In the genomic region with DNA sequence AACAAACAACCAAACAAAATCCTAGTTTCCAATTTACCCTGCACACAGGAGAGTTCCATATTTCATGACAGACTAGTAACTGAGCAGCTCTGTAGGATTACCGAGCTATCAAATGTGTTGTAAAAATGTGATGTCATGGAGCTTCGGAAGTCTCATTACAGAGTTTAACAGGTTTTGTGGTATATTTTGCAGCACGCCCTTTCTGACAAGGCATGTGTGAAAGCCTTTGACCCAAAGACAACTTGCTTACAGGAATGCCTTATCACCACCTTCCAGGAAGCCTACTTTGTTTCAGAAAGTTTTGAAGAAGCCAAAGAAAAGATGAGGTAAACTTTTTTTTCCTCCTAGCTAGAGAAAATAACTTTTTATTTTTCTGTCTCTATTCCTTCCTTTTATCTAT, we compare ENCODE assay signal across 1 cellular context.
TF ChIP-seq lines count a peak whose summit lies in the region.

No MANE protein-coding gene starts in this region.

TF ChIP-seq in K562, 482 proteins besides CTCF, POLR2A, EP300 and RAD21 (continued from another document and continues in another):
- TF ChIP-seq ARID3B (CRISPR knock-in tag; IDR thresholded peaks at IDR 0.05; ENCODE audit: borderline replicate concordance) (no peak), MNT (conservative IDR thresholded peaks at IDR 0.05) (0 out of 4 replicates have a peak, but pooled peaks of 1 of the 2 experiments have one; percentile 23), MTA2 (IDR thresholded peaks at IDR 0.05; ENCODE audit: low read depth) (no peak; the same call in 1 of the 2 replicates), U2AF1 (optimal IDR thresholded peaks at IDR 0.05; ENCODE audit: low read depth, low read length) (no peak), CTBP1 (IDR thresholded peaks at IDR 0.05; ENCODE audit: borderline replicate concordance) (0 out of 2 replicates have a peak, but pooled peaks have one; percentile 18), PYGO2 (tag; IDR thresholded peaks at IDR 0.05) (no peak), SIRT6 (IDR thresholded peaks at IDR 0.05; ENCODE audit: low read depth, low read length) (no peak), RAD51 (IDR thresholded peaks at IDR 0.05; ENCODE audit: borderline replicate concordance, low read depth) (no peak), RBM15 (IDR thresholded peaks at IDR 0.05; ENCODE audit: insufficient read depth, low read length) (no peak), L3MBTL2 (IDR thresholded peaks at IDR 0.05) (peak; percentile 31; the same call in 1 of the 2 replicates), ZNF239 (CRISPR knock-in tag; IDR thresholded peaks at IDR 0.05) (no peak), JUND (IDR thresholded peaks at IDR 0.05; ENCODE audit: borderline replicate concordance, low read depth, low read length) (0 out of 2 replicates have a peak, but pooled peaks have one; percentile 4), JUND (tag; IDR thresholded peaks at IDR 0.05; ENCODE audit: borderline replicate concordance, low read depth, low read length) (peak; percentile 65; the same call in 1 of the 3 replicates), ATF2 (CRISPR knock-in tag; IDR thresholded peaks at IDR 0.05) (no peak), GABPA (tag; conservative IDR thresholded peaks at IDR 0.05; ENCODE audit: low read depth) (peak; percentile 29; the same call in 1 of the 2 replicates), CREB3L1 (IDR thresholded peaks at IDR 0.05; ENCODE audit: borderline replicate concordance, low read depth) (no peak), MLLT1 (IDR thresholded peaks at IDR 0.05) (peak in 1 of 2 experiments; percentile 31; a peak in 1 of 4 replicates), MXD1 (CRISPR knock-in tag; IDR thresholded peaks at IDR 0.05; ENCODE audit: borderline replicate concordance, poor library complexity, severe bottlenecking) (no peak), TARDBP (IDR thresholded peaks at IDR 0.05) (no peak), ZEB2 (IDR thresholded peaks at IDR 0.05) (no peak), ZKSCAN1 (IDR thresholded peaks at IDR 0.05; ENCODE audit: low read depth, low read length) (no peak), HSF4 (CRISPR knock-in tag; IDR thresholded peaks at IDR 0.05; ENCODE audit: borderline replicate concordance) (no peak), NFE2 (IDR thresholded peaks at IDR 0.05; ENCODE audit: low read depth) (peak; percentile 58; the same call in 1 of the 2 replicates), CREM (IDR thresholded peaks at IDR 0.05; ENCODE audit: low read depth) (peak; percentile 62), MAFF (IDR thresholded peaks at IDR 0.05; ENCODE audit: low read length) (peak; percentile 2; the same call in 1 of the 2 replicates), EHMT2 (IDR thresholded peaks at IDR 0.05) (peak; percentile 53; the same call in 1 of the 2 replicates), LARP7 (IDR thresholded peaks at IDR 0.05) (no peak), CBX1 (IDR thresholded peaks at IDR 0.05; ENCODE audit: low read depth) (no peak), C11orf30 (IDR thresholded peaks at IDR 0.05; ENCODE audit: low read depth) (peak; percentile 44; the same call in 1 of the 2 replicates), RFX5 (IDR thresholded peaks at IDR 0.05; ENCODE audit: low read depth, low read length) (no peak), CREB3 (tag; conservative IDR thresholded peaks at IDR 0.05; ENCODE audit: low read depth) (no peak), DMBX1 (CRISPR knock-in tag; IDR thresholded peaks at IDR 0.05; ENCODE audit: borderline replicate concordance) (no peak), POLR2AphosphoS5 (IDR thresholded peaks at IDR 0.05; ENCODE audit: control insufficient read depth, insufficient read depth, low read depth, low read length) (0 out of 2 replicates have a peak, but pooled peaks have one; percentile 22), TCF7 (IDR thresholded peaks at IDR 0.05; ENCODE audit: borderline replicate concordance) (no peak), ZBTB8A (IDR thresholded peaks at IDR 0.05; ENCODE audit: partially characterized antibody) (no peak), FOXP1 (CRISPR knock-in tag; IDR thresholded peaks at IDR 0.05) (no peak), CCNT2 (IDR thresholded peaks at IDR 0.05; ENCODE audit: borderline replicate concordance, extremely low read depth, insufficient read length, low read depth, low read length) (no peak), MEIS2 (IDR thresholded peaks at IDR 0.05; ENCODE audit: partially characterized antibody) (peak; percentile 38), ZNF23 (CRISPR knock-in tag; IDR thresholded peaks at IDR 0.05) (no peak), ELF2 (CRISPR knock-in tag; IDR thresholded peaks at IDR 0.05) (no peak), ZNF766 (CRISPR knock-in tag; conservative IDR thresholded peaks at IDR 0.05) (no peak), NCOA1 (IDR thresholded peaks at IDR 0.05; ENCODE audit: low read depth) (no peak), MAFK (IDR thresholded peaks at IDR 0.05; ENCODE audit: low read length) (no peak), TEAD1 (CRISPR knock-in tag; IDR thresholded peaks at IDR 0.05) (no peak), ZBTB17 (CRISPR knock-in tag; IDR thresholded peaks at IDR 0.05) (peak; percentile 79), CBX8 (IDR thresholded peaks at IDR 0.05; ENCODE audit: borderline replicate concordance, extremely low read depth, low read depth, low read length, poor library complexity, severe bottlenecking) (no peak), CBX3 (IDR thresholded peaks at IDR 0.05; ENCODE audit: borderline replicate concordance in 1 of 2, low read length in 2 of 2) (no peak; a peak in 1 of 3 replicates), GABPB2 (CRISPR knock-in tag; conservative IDR thresholded peaks at IDR 0.05) (no peak), TAF15 (IDR thresholded peaks at IDR 0.05; ENCODE audit: low read depth, low read length) (no peak), STAT5A (IDR thresholded peaks at IDR 0.05; ENCODE audit: borderline replicate concordance, low read length) (peak; percentile 72), RBM34 (IDR thresholded peaks at IDR 0.05; ENCODE audit: borderline replicate concordance, insufficient read depth, low read length) (no peak)
- TF ChIP-seq, protein P1, sequence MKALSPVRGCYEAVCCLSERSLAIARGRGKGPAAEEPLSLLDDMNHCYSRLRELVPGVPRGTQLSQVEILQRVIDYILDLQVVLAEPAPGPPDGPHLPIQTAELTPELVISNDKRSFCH (CRISPR knock-in tag; IDR thresholded peaks at IDR 0.05): no peak
- TF ChIP-seq, protein P1 (tag; IDR thresholded peaks at IDR 0.05): no peak
- TF ChIP-seq, protein P2, sequence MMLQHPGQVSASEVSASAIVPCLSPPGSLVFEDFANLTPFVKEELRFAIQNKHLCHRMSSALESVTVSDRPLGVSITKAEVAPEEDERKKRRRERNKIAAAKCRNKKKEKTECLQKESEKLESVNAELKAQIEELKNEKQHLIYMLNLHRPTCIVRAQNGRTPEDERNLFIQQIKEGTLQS (IDR thresholded peaks at IDR 0.05): peak; percentile 26; the same call in 1 of the 2 replicates
- TF ChIP-seq, protein P2 (CRISPR knock-in tag; conservative IDR thresholded peaks at IDR 0.05): no peak
- TF ChIP-seq, protein P3, sequence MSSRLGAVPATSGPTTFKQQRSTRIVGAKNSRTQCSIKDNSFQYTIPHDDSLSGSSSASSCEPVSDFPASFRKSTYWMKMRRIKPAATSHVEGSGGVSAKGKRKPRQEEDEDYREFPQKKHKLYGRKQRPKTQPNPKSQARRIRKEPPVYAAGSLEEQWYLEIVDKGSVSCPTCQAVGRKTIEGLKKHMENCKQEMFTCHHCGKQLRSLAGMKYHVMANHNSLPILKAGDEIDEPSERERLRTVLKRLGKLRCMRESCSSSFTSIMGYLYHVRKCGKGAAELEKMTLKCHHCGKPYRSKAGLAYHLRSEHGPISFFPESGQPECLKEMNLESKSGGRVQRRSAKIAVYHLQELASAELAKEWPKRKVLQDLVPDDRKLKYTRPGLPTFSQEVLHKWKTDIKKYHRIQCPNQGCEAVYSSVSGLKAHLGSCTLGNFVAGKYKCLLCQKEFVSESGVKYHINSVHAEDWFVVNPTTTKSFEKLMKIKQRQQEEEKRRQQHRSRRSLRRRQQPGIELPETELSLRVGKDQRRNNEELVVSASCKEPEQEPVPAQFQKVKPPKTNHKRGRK (tag; IDR thresholded peaks at IDR 0.05): no peak
- TF ChIP-seq, protein P4, sequence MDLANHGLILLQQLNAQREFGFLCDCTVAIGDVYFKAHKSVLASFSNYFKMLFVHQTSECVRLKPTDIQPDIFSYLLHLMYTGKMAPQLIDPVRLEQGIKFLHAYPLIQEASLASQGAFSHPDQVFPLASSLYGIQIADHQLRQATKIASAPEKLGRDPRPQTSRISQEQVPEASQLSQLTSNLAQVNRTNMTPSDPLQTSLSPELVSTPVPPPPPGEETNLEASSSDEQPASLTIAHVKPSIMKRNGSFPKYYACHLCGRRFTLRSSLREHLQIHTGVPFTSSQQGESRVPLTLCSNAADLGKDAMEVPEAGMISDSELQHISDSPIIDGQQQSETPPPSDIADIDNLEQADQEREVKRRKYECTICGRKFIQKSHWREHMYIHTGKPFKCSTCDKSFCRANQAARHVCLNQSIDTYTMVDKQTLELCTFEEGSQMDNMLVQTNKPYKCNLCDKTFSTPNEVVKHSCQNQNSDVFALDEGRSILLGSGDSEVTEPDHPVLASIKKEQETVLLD (IDR thresholded peaks at IDR 0.05): no peak
